ENCODE assay signal across 15 cellular contexts in the genomic region with DNA sequence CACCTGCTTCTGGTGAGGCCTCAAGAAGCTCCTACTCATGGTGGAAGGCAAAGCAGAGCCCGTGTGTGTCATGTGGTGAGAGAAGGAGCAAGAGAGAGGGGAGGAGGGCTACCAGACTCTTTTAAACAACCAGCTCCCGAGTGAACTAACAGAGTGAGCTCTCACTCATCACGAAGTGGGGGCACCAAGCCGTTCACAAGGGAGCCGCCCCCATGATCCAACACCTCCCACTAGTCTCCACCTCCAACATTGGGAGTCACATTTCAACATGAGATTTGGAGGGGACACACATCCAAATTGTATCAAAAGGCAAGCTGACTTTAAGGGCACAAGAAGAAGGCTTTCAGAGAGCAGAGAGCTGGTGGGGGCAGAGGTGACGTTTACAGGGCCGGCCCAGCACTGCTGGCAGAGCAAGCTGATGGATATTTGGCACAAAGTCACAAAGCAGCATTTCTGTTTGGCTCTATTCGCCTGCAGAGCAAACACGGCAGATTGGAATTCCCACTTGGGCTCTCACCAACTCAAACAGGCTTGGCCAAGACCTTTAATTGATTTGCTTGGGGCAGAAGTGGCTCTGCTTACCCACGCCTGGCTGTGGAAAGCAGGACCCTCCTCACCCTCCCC. TPM values are rescaled to one million over a fixed set of nuclear protein-coding genes. Genes with fewer than 3 reads are reported as not detected.
A peak's percentile ranks its signal among the peaks of the same experiment; 100 is the strongest.
DNase-seq lines count a peak whose midpoint lies in the region; ATAC-seq and TF ChIP-seq lines count a peak whose summit lies in the region.
"Had no signal": no experiment of that assay in that cellular context is flagged by ENCODE, and none has a peak within 500 bp of the region (broad histone marks: within the 10 kb centered on the region; RNA-seq: fewer than 3 reads in every experiment).

No MANE protein-coding gene starts in this region.

- ATAC-seq in HG03342 (IDR thresholded peaks at IDR 0.05; ENCODE audit: unreplicated experiment): no peak
- ATAC-seq: activated naive CD8-positive, alpha-beta T cell treated with anti-CD3 and anti-CD28 coated beads, Interleukin-2, amount 50 U/mL, for 24 hours; effector memory CD8-positive, alpha-beta T cell had no signal

- no peak overlapping the region for H3K4me3 Mint-ChIP-seq in Calu3 (ENCODE audit: low read depth, unreplicated experiment)
- H3K4me3 Mint-ChIP-seq: activated naive CD8-positive, alpha-beta T cell treated with anti-CD3 and anti-CD28 coated beads, Interleukin-2, amount 50 U/mL, for 24 hours; CD14-positive monocyte; effector memory CD8-positive, alpha-beta T cell had no signal

- TF ChIP-seq CTCF in Calu3 (IDR thresholded peaks at IDR 0.05; ENCODE audit: unreplicated experiment) (no peak), osteoblast (IDR thresholded peaks at IDR 0.05; ENCODE audit: extremely low read depth, low read depth, low read length) (no peak), brain microvascular endothelial cell (IDR thresholded peaks at IDR 0.05; ENCODE audit: low read depth, low read length, missing control alignments) (no peak)

- no peaks in the 10 kb centered on the region for H3K9me3 Mint-ChIP-seq in Calu3 (ENCODE audit: low read depth, unreplicated experiment)
- H3K9me3 Mint-ChIP-seq: activated naive CD8-positive, alpha-beta T cell treated with anti-CD3 and anti-CD28 coated beads, Interleukin-2, amount 50 U/mL, for 24 hours; effector memory CD8-positive, alpha-beta T cell had no signal

- H3K9me3 ChIP-seq in osteoblast (ENCODE audit: low read depth, low read length): no peaks in the 10 kb centered on the region

- H3K27me3 ChIP-seq in osteoblast (ENCODE audit: insufficient read depth, low read length) (no peaks in the 10 kb centered on the region), brain microvascular endothelial cell (replicated peaks) (no peaks in the 10 kb centered on the region)

- H3K4me1 ChIP-seq in osteoblast (ENCODE audit: insufficient read depth, low read length): peaks cover 5% of the 10 kb centered on the region

- in situ Hi-C loops in ACHN (cut with HindIII; ENCODE audit: low pct_ligation_motif_present, low pct_unique_long_range_greater_than_20kb, low sequenced_read_pairs) (no loop called here), brain microvascular endothelial cell (cut with HindIII; ENCODE audit: low pct_ligation_motif_present, low sequenced_read_pairs) (no loop called here)

- H3K27me3 Mint-ChIP-seq in Calu3 (ENCODE audit: unreplicated experiment): no peaks in the 10 kb centered on the region
- H3K27me3 Mint-ChIP-seq: activated naive CD8-positive, alpha-beta T cell treated with anti-CD3 and anti-CD28 coated beads, Interleukin-2, amount 50 U/mL, for 24 hours had no signal

- CTCF ChIA-PET in Calu3 (lab: Charles Lee): no interaction called here

- no peaks in the 10 kb centered on the region for H3K79me2 ChIP-seq in osteoblast (ENCODE audit: insufficient read depth, low read length)

- no peak overlapping the region for H3K27ac ChIP-seq in osteoblast (ENCODE audit: low read depth, low read length)
- no peak overlapping the region for H3K27ac ChIP-seq in brain microvascular endothelial cell

- no peak overlapping the region for H3K4me2 ChIP-seq in osteoblast (ENCODE audit: insufficient read depth, low read length)

- no peaks in the 10 kb centered on the region for H3K36me3 Mint-ChIP-seq in Calu3 (ENCODE audit: insufficient read depth, unreplicated experiment)
- H3K36me3 Mint-ChIP-seq: CD14-positive monocyte had no signal

- H3K4me1 Mint-ChIP-seq in Calu3 (ENCODE audit: low read depth, unreplicated experiment): peaks cover 6% of the 10 kb centered on the region
- H3K4me1 Mint-ChIP-seq: activated naive CD8-positive, alpha-beta T cell treated with anti-CD3 and anti-CD28 coated beads, Interleukin-2, amount 50 U/mL, for 24 hours; CD14-positive monocyte had no signal

- DNase-seq in Calu3: peak; percentile 28
- DNase-seq in NCI-H446 treated with DMSO at 0.1 percent for 48 hours (lab: John Stamatoyannopoulos, UW): peak; percentile 84
- peak; percentile 43 for DNase-seq in fibroblast of peridontal ligament (ENCODE audit: extremely low read depth)
- DNase-seq in osteoblast (ENCODE audit: insufficient read length, low spot score, missing footprints): peak; percentile 90
- DNase-seq in ACHN: no peak
- DNase-seq in brain microvascular endothelial cell: no peak
- no peak for DNase-seq in SK-N-DZ (ENCODE audit: low spot score)
- DNase-seq: activated naive CD8-positive, alpha-beta T cell treated with anti-CD3 and anti-CD28 coated beads, Interleukin-2, amount 50 U/mL, for 24 hours; effector memory CD8-positive, alpha-beta T cell; NCI-H187; small intestine; T-helper 2 cell had no signal

- H3K4me3 ChIP-seq in osteoblast (ENCODE audit: insufficient read depth, low read length) (no peak overlapping the region), brain microvascular endothelial cell (ENCODE audit: low read depth, low read length) (no peak overlapping the region)

- BruUV-seq in Calu3 (replicated peaks; lab: Mats Ljungman, UMichigan): no TSS peak

- intact Hi-C loops in Calu3 (cut with micrococcal nuclease; ENCODE audit: unreplicated experiment): no loop called here

- H3K27ac Mint-ChIP-seq in Calu3 (ENCODE audit: unreplicated experiment): no peak overlapping the region
- H3K27ac Mint-ChIP-seq: activated naive CD8-positive, alpha-beta T cell treated with anti-CD3 and anti-CD28 coated beads, Interleukin-2, amount 50 U/mL, for 24 hours; effector memory CD8-positive, alpha-beta T cell had no signal

- H3K36me3 ChIP-seq in osteoblast (ENCODE audit: insufficient read depth, low read length): no peaks in the 10 kb centered on the region
- no peaks in the 10 kb centered on the region for H3K36me3 ChIP-seq in brain microvascular endothelial cell (replicated peaks)

- no peaks in the 10 kb centered on the region for H4K20me1 ChIP-seq in osteoblast (ENCODE audit: insufficient read depth, low read length)

- no peak overlapping the region for H2AFZ ChIP-seq in osteoblast (ENCODE audit: low read length)

RNA-seq across cellular contexts. Expression of gene PITX1, which starts 20.0 kb away (rescaled TPM):
- total RNA-seq in Calu3 (2022): 12.1 and 12.9 TPM in 2 replicates
- 8.3 and 9.8 TPM in 2 replicates for total RNA-seq in osteoblast
- 0.50 and 0.53 TPM in 2 replicates for polyA plus RNA-seq in SK-N-DZ (2014; cell fraction: cytosol; rRNA removed)
- polyA plus RNA-seq in SK-N-DZ (2014; cell fraction: nucleus; rRNA removed): 0.32 and 1.2 TPM in 2 replicates
- polyA plus RNA-seq: CD14-positive monocyte had no signal

RNA-seq across cellular contexts. Expression of gene CATSPER3, which starts 46.4 kb away (rescaled TPM):
- total RNA-seq in Calu3 (2022) (1.4 and 1.5 TPM in 2 replicates), osteoblast (0.29 and 0.36 TPM in 2 replicates)
- not detected in 2 replicates for polyA plus RNA-seq in SK-N-DZ (2014; cell fraction: cytosol; rRNA removed)
- 0.52 TPM in 1 of 2 replicates, not detected in the other for polyA plus RNA-seq in SK-N-DZ (2014; cell fraction: nucleus; rRNA removed)
- total RNA-seq: myocyte had no signal

Comparison
In these comparisons a context has a peak if more than half of its experiments do, and no peak if none do; other contexts are left out.
1. DNase-seq: peak in Calu3 (single experiment), NCI-H446 treated with DMSO at 0.1 percent for 48 hours (single experiment), fibroblast of peridontal ligament (single experiment) and osteoblast (single experiment); none in ACHN (single experiment), brain microvascular endothelial cell (single experiment) and SK-N-DZ (single experiment).